12 cellular contexts compared by ENCODE assay signal in genomic region chr11:72758690-72759389, GRCh38. TPM values are rescaled to one million over a fixed set of nuclear protein-coding genes. Genes with fewer than 3 reads are reported as not detected.
A peak's percentile ranks its signal among the peaks of the same experiment; 100 is the strongest.
DNase-seq lines count a peak whose midpoint lies in the region; TF ChIP-seq lines count a peak whose summit lies in the region.
"Had no signal": no experiment of that assay in that cellular context is flagged by ENCODE, and none has a peak within 500 bp of the region (broad histone marks: within the 10 kb centered on the region; RNA-seq: fewer than 3 reads in every experiment).

No MANE protein-coding gene starts in this region.

- H3K9me3 Mint-ChIP-seq in IgD-negative memory B cell (no peaks in the 10 kb centered on the region), MCF 10A (ENCODE audit: unreplicated experiment) (peaks cover 7% of the 10 kb centered on the region)
- H3K9me3 Mint-ChIP-seq: CD4-positive, alpha-beta memory T cell had no signal

- H3K27ac Mint-ChIP-seq in IgD-negative memory B cell (peak overlapping the region in 2 of 3 donors; percentile 33 to 34), MCF 10A (ENCODE audit: low read depth, unreplicated experiment) (no peak overlapping the region)

- no peak for TF ChIP-seq POLR2A in prostate gland (IDR thresholded peaks at IDR 0.05)

- H3K4me3 Mint-ChIP-seq in IgD-negative memory B cell, result no peak overlapping the region
- H3K4me3 Mint-ChIP-seq in MCF 10A (ENCODE audit: unreplicated experiment), result no peak overlapping the region
- H3K4me3 Mint-ChIP-seq: CD4-positive, alpha-beta memory T cell had no signal

- no peak overlapping the region for H3K4me3 ChIP-seq in astrocyte of the cerebellum (ENCODE audit: low read depth, low read length)
- H3K4me3 ChIP-seq in prostate gland, result no peak overlapping the region
- H3K4me3 ChIP-seq: tibial artery had no signal

- DNase-seq in A172 (ENCODE audit: low spot score) (peak; percentile 67), astrocyte of the cerebellum (ENCODE audit: low read depth) (peak; percentile 76), left kidney (ENCODE audit: low read depth, low spot score) (peak; percentile 78), RKO (ENCODE audit: low spot score) (no peak), prostate gland (ENCODE audit: low spot score) (no peak), HuH-7.5 (ENCODE audit: low spot score) (no peak), MCF 10A (ENCODE audit: unreplicated experiment) (no peak)
- DNase-seq: activated CD4-positive, CD25-positive, alpha-beta regulatory T cell; CD4-positive, alpha-beta memory T cell; stimulated activated CD4-positive, alpha-beta T cell treated with anti-CD3 and anti-CD28 coated beads, Interleukin-12 subunit alpha, Interleukin-12 subunit beta, amount 100 ng/mL, for 4 hours; tibial artery had no signal

- no TSS peak for BruUV-seq in MCF 10A (replicated peaks; lab: Mats Ljungman, UMichigan)

- H3K4me1 Mint-ChIP-seq in IgD-negative memory B cell (peaks cover 13 to 27% (median 15%) of the 10 kb centered on the region in 3 donors), MCF 10A (ENCODE audit: insufficient read depth, unreplicated experiment) (peaks cover 18% of the 10 kb centered on the region)

- WGBS in prostate gland, result 70% methylated on average over 17 of the region's 17 CpGs

- CTCF ChIA-PET in MCF 10A (lab: Yijun Ruan, JAX), result interaction anchor here (0.6 to 1.6 kb wide), 3 partner anchors 33 to 475 kb away, joined by 3 to 4 read pairs (median 3); no protein-coding TSS in a partner anchor

- TF ChIP-seq CTCF in astrocyte of the cerebellum (IDR thresholded peaks at IDR 0.05; ENCODE audit: low read depth, low read length, missing control alignments) (no peak), prostate gland (IDR thresholded peaks at IDR 0.05) (no peak), MCF 10A (IDR thresholded peaks at IDR 0.05; ENCODE audit: unreplicated experiment) (no peak)

- H3K36me3 Mint-ChIP-seq in IgD-negative memory B cell, result peaks cover 3% of the 10 kb centered on the region
- H3K36me3 Mint-ChIP-seq in MCF 10A (ENCODE audit: insufficient read depth, unreplicated experiment), result no peaks in the 10 kb centered on the region

- in situ Hi-C loops in astrocyte of the cerebellum (cut with HindIII; ENCODE audit: low sequenced_read_pairs), result no loop called here

- intact Hi-C loops in prostate gland (cut with DNase I), result no loop called here
- intact Hi-C loops in MCF 10A (cut with micrococcal nuclease), result no loop called here

- H3K4me1 ChIP-seq in prostate gland (replicated peaks), result no peaks in the 10 kb centered on the region
- H3K4me1 ChIP-seq: tibial artery had no signal

- H3K36me3 ChIP-seq in prostate gland, result no peaks in the 10 kb centered on the region

- peaks cover 2% of the 10 kb centered on the region for H3K27me3 Mint-ChIP-seq in IgD-negative memory B cell
- H3K27me3 Mint-ChIP-seq in MCF 10A (ENCODE audit: insufficient read depth, unreplicated experiment), result no peaks in the 10 kb centered on the region
- H3K27me3 Mint-ChIP-seq: CD4-positive, alpha-beta memory T cell had no signal

- H3K9me3 ChIP-seq in prostate gland, result no peaks in the 10 kb centered on the region
- H3K9me3 ChIP-seq: tibial artery had no signal

- POLR2A ChIA-PET in MCF 10A (lab: Yijun Ruan, JAX), result interaction anchor here (0.7 kb wide), 1 partner anchor 890 kb away, joined by 3 read pairs; no protein-coding TSS in a partner anchor

- H3K27me3 ChIP-seq in prostate gland (replicated peaks; ENCODE audit: insufficient read depth), result no peaks in the 10 kb centered on the region
- H3K27me3 ChIP-seq: tibial artery had no signal

- H3K27ac ChIP-seq in prostate gland, result no peak overlapping the region
- H3K27ac ChIP-seq: tibial artery had no signal

RNA-seq across cellular contexts. Expression of gene ARAP1, which starts 6.6 kb away (rescaled TPM):
- total RNA-seq in A172 (2014; rRNA removed; shearing (Covaris generic)), result 54.4 and 61.7 TPM in 2 replicates
- polyA plus RNA-seq in IgD-negative memory B cell, result 20.7 TPM
- 100 to 1,000 TPM in 1 of 2 donors, 10 to 100 TPM in 1; 95.2 to 109 TPM for total RNA-seq in prostate gland
- total RNA-seq in MCF 10A (2022), result 47.0 and 47.6 TPM in 2 replicates

RNA-seq across cellular contexts. Expression of gene STARD10, which starts 35.0 kb away (rescaled TPM):
- 56.8 and 60.2 TPM in 2 replicates for total RNA-seq in A172 (2014; rRNA removed; shearing (Covaris generic))
- polyA plus RNA-seq in IgD-negative memory B cell, result 33.4 TPM
- total RNA-seq in prostate gland, result 100 to 1,000 TPM; 132 to 208 TPM
- 10.6 and 16.9 TPM in 2 replicates for total RNA-seq in MCF 10A (2022)

RNA-seq across cellular contexts. Expression of gene ATG16L2, which starts 55.4 kb away (rescaled TPM):
- 3.4 and 46.5 TPM in 2 replicates for total RNA-seq in A172 (2014; rRNA removed; shearing (Covaris generic))
- 32.1 TPM for polyA plus RNA-seq in IgD-negative memory B cell
- total RNA-seq in prostate gland (10 to 100 TPM; 27.5 to 29.7 TPM), MCF 10A (2022) (9.9 and 11.2 TPM in 2 replicates)

Comparison
In these comparisons a context has a peak if more than half of its experiments do, and no peak if none do; other contexts are left out.
1. DNase-seq: peak in A172 (single experiment), astrocyte of the cerebellum (single experiment) and left kidney (single experiment); none in RKO (single experiment), prostate gland (single experiment), HuH-7.5 (single experiment) and MCF 10A (single experiment).